ENCODE assay signal across 9 cellular contexts in genomic region chr2:113551637-113552317, GRCh38. TPM values are rescaled to one million over a fixed set of nuclear protein-coding genes. Genes with fewer than 3 reads are reported as not detected.
DNase-seq lines count a peak whose midpoint lies in the region; ATAC-seq and TF ChIP-seq lines count a peak whose summit lies in the region.
"Not testable (repeated sequence)": the region's sequence is repeated elsewhere in the genome, so short reads cannot be mapped to it uniquely, and the experiment has no call there.
"Had no signal": no experiment of that assay in that cellular context is flagged by ENCODE, and none has a peak within 500 bp of the region (broad histone marks: within the 10 kb centered on the region; RNA-seq: fewer than 3 reads in every experiment).

No MANE protein-coding gene starts in this region.

- H2AFZ ChIP-seq in Karpas-422 (ENCODE audit: low read length), result not testable (repeated sequence)

- H3K27ac Mint-ChIP-seq in CD8-positive, alpha-beta T cell, result peak overlapping the region; percentile 83
- peak overlapping the region; percentile 84 for H3K27ac Mint-ChIP-seq in activated CD4-positive, alpha-beta T cell treated with anti-CD3 and anti-CD28 coated beads, Interleukin-2, amount 10 ng/mL, durations not matched to agents 24 days and 14 days
- peak overlapping the region; percentile 85 for H3K27ac Mint-ChIP-seq in activated naive CD4-positive, alpha-beta T cell treated with anti-CD3 and anti-CD28 coated beads, Interleukin-2, amount 10 ng/mL, durations not matched to agents 7 days and 5 days

- not testable (repeated sequence) for H3K9ac ChIP-seq in Karpas-422 (ENCODE audit: low read length)

- POLR2A ChIA-PET in CD8-positive, alpha-beta T cell (lab: Charles Lee), result not testable (repeated sequence)

- not testable (repeated sequence) for H3K9me3 ChIP-seq in CD8-positive, alpha-beta T cell (ENCODE audit: low read length); Karpas-422 (ENCODE audit: low read length)

- not testable (repeated sequence) for H3K27ac ChIP-seq in CD8-positive, alpha-beta T cell (ENCODE audit: low read depth, low read length); Karpas-422 (ENCODE audit: low read length)

- not testable (repeated sequence) for H3K4me1 ChIP-seq in CD8-positive, alpha-beta T cell (ENCODE audit: insufficient read depth, low read length); Karpas-422 (ENCODE audit: low read length)

- peak; percentile 31 to 81 (median 53) for DNase-seq in CD8-positive, alpha-beta T cell
- DNase-seq in Karpas-422, result not testable (repeated sequence)
- DNase-seq in activated CD4-positive, alpha-beta T cell treated with anti-CD3 and anti-CD28 coated beads, Interleukin-2, amount 10 ng/mL, durations not matched to agents 24 days and 14 days, result peak; percentile 84
- DNase-seq in activated naive CD4-positive, alpha-beta T cell treated with anti-CD3 and anti-CD28 coated beads, Interleukin-2, amount 10 ng/mL, durations not matched to agents 7 days and 5 days, result peak; percentile 72
- peak in 1 of 2 donors; percentile 26 for DNase-seq in left colon
- peak in 2 of 3 experiments; percentile 26 to 42 for DNase-seq in stimulated activated CD4-positive, alpha-beta T cell treated with anti-CD3 and anti-CD28 coated beads, TNF-alpha, amount 100 ng/mL, for 4 hours (ENCODE audit: low read depth in 3 of 3)

- H3K4me3 Mint-ChIP-seq in CD8-positive, alpha-beta T cell, result peak overlapping the region; percentile 71
- H3K4me3 Mint-ChIP-seq in activated CD4-positive, alpha-beta T cell treated with anti-CD3 and anti-CD28 coated beads, Interleukin-2, amount 10 ng/mL, durations not matched to agents 24 days and 14 days, result peak overlapping the region; percentile 78
- H3K4me3 Mint-ChIP-seq in activated naive CD4-positive, alpha-beta T cell treated with anti-CD3 and anti-CD28 coated beads, Interleukin-2, amount 10 ng/mL, durations not matched to agents 7 days and 5 days, result peak overlapping the region; percentile 66

- H3K4me1 Mint-ChIP-seq in CD8-positive, alpha-beta T cell (ENCODE audit: low read depth); activated CD4-positive, alpha-beta T cell treated with anti-CD3 and anti-CD28 coated beads, Interleukin-2, amount 10 ng/mL, durations not matched to agents 24 days and 14 days: not testable (repeated sequence)
- H3K4me1 Mint-ChIP-seq in activated naive CD4-positive, alpha-beta T cell treated with anti-CD3 and anti-CD28 coated beads, Interleukin-2, amount 10 ng/mL, durations not matched to agents 7 days and 5 days, result peaks cover 11% of the 10 kb centered on the region

- not testable (repeated sequence) for H3K9me2 ChIP-seq in Karpas-422 (replicated peaks; ENCODE audit: insufficient read depth, low read length)

- not testable (repeated sequence) for H3K9me3 Mint-ChIP-seq in CD8-positive, alpha-beta T cell; activated CD4-positive, alpha-beta T cell treated with anti-CD3 and anti-CD28 coated beads, Interleukin-2, amount 10 ng/mL, durations not matched to agents 24 days and 14 days; activated naive CD4-positive, alpha-beta T cell treated with anti-CD3 and anti-CD28 coated beads, Interleukin-2, amount 10 ng/mL, durations not matched to agents 7 days and 5 days

- H3K4me2 ChIP-seq in Karpas-422 (ENCODE audit: low read depth, low read length, poor library complexity, severe bottlenecking), result peak overlapping the region; percentile 23

- not testable (repeated sequence) for H3K27me3 Mint-ChIP-seq in CD8-positive, alpha-beta T cell (ENCODE audit: low read depth); activated CD4-positive, alpha-beta T cell treated with anti-CD3 and anti-CD28 coated beads, Interleukin-2, amount 10 ng/mL, durations not matched to agents 24 days and 14 days; activated naive CD4-positive, alpha-beta T cell treated with anti-CD3 and anti-CD28 coated beads, Interleukin-2, amount 10 ng/mL, durations not matched to agents 7 days and 5 days

- not testable (repeated sequence) for H3K79me2 ChIP-seq in Karpas-422 (ENCODE audit: low read length)

- peak; percentile 93 for ATAC-seq in CD8-positive, alpha-beta T cell
- ATAC-seq in GM21360 (IDR thresholded peaks at IDR 0.05; ENCODE audit: unreplicated experiment), result peak; percentile 62
- peak; percentile 86 for ATAC-seq in HG02943 (IDR thresholded peaks at IDR 0.05; ENCODE audit: low read depth, unreplicated experiment)
- ATAC-seq in left colon, result peak; percentile 75

- not testable (repeated sequence) for H3K36me3 ChIP-seq in CD8-positive, alpha-beta T cell (ENCODE audit: insufficient read depth, low read length); Karpas-422 (ENCODE audit: insufficient read depth, low read length)

- intact Hi-C loops in CD8-positive, alpha-beta T cell (cut with DNase I, micrococcal nuclease); activated CD4-positive, alpha-beta T cell treated with anti-CD3 and anti-CD28 coated beads, Interleukin-2, amount 10 ng/mL, durations not matched to agents 24 days and 14 days (cut with micrococcal nuclease); left colon (cut with DNase I, micrococcal nuclease): not testable (repeated sequence)

- not testable (repeated sequence) for H3K27me3 ChIP-seq in CD8-positive, alpha-beta T cell (ENCODE audit: insufficient read depth, low read length); Karpas-422 (ENCODE audit: low read length)

- CTCF ChIA-PET in CD8-positive, alpha-beta T cell (lab: Charles Lee); activated naive CD4-positive, alpha-beta T cell treated with anti-CD3 and anti-CD28 coated beads, Interleukin-2, amount 10 ng/mL, durations not matched to agents 7 days and 5 days (lab: Charles Lee): not testable (repeated sequence)

- H4K20me1 ChIP-seq in Karpas-422 (ENCODE audit: insufficient read depth, low read depth, low read length), result not testable (repeated sequence)

- not testable (repeated sequence) for TF ChIP-seq CTCF in CD8-positive, alpha-beta T cell (IDR thresholded peaks at IDR 0.05)

- not testable (repeated sequence) for H3K4me3 ChIP-seq in CD8-positive, alpha-beta T cell (ENCODE audit: low read depth, low read length); Karpas-422 (ENCODE audit: low read length)

- H3K36me3 Mint-ChIP-seq in CD8-positive, alpha-beta T cell; activated CD4-positive, alpha-beta T cell treated with anti-CD3 and anti-CD28 coated beads, Interleukin-2, amount 10 ng/mL, durations not matched to agents 24 days and 14 days (ENCODE audit: low read depth); activated naive CD4-positive, alpha-beta T cell treated with anti-CD3 and anti-CD28 coated beads, Interleukin-2, amount 10 ng/mL, durations not matched to agents 7 days and 5 days: not testable (repeated sequence)

RNA-seq across cellular contexts. Expression of gene FOXD4L1, which starts 53.3 kb away (rescaled TPM):
- total RNA-seq in CD8-positive, alpha-beta T cell, result not detected
- 0.60 and 0.72 TPM in 2 replicates for total RNA-seq in Karpas-422 (2014; rRNA removed; shearing (Covaris generic); ENCODE audit: low replicate concordance)
- 0.17 and 0.30 TPM in 2 replicates for total RNA-seq in activated CD4-positive, alpha-beta T cell treated with anti-CD3 and anti-CD28 coated beads, Interleukin-2, amount 10 ng/mL, durations not matched to agents 24 days and 14 days
- under 1 TPM; 0.20 to 0.27 TPM for total RNA-seq in left colon
- total RNA-seq: SK-MEL-5 had no signal
